Comparison of ENCODE assay signal across 8 cellular contexts in the genomic region with DNA sequence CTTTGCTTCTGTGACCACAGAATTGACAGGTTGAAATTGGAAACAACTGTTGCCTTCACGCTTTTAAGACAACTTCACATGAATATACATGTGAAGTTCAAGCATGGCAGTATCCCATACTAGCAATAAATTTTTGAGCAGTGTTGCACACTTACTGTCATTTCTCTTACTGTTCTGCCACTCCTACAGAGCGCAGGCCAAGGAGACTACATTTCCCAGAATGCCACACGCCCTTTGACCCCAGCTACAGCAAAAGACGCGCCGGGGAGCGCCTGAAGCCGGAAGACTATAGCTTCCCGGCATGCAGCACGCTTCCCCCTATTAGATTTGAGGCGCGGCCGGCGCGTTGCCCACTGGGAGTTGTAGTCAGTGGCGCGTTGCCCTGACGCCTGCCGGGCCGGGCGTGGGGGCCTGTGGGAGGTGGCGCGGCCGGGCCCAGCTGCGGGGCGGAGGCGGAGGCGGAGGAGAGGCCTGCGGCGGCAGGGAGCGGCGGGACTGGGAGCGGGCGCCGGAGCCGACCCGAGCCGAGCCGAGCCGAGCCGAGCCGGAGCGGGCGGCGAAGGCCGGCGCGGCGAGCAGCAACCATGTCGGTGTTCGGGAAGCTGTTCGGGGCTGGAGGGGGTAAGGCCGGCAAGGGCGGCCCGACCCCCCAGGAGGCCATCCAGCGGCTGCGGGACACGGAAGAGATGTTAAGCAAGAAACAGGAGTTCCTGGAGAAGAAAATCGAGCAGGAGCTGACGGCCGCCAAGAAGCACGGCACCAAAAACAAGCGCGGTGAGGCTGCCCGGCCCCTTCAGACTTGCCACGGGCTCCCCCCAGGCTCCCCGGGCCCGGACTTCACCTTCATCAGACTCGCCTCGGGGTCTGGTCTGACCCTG. TPM values are rescaled to one million over a fixed set of nuclear protein-coding genes. Genes with fewer than 3 reads are reported as not detected.
DNase-seq lines count a peak whose midpoint lies in the region; ATAC-seq, FAIRE-seq and TF ChIP-seq lines count a peak whose summit lies in the region.

A gene with protein sequence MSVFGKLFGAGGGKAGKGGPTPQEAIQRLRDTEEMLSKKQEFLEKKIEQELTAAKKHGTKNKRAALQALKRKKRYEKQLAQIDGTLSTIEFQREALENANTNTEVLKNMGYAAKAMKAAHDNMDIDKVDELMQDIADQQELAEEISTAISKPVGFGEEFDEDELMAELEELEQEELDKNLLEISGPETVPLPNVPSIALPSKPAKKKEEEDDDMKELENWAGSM (plus strand): TSS at position 464 of the 878 bp plus-strand sequence. CDS start 121 bp downstream, at position 585.

- FAIRE-seq in kidney (lab: Jason Lieb, UNC) = no peak

- no peaks in the 10 kb centered on the region for H3K9me3 ChIP-seq in kidney (ENCODE audit: control insufficient read depth in 1 of 2, low read length in 2 of 2)

- peak within 1 kb of the TSS; percentile 89 to 94 for H3K27ac ChIP-seq in kidney (ENCODE audit: low read depth in 2 of 2, low read length in 2 of 2)

- H3K4me1 ChIP-seq in kidney (ENCODE audit: control insufficient read depth in 1 of 2, insufficient read depth in 1 of 2, low read depth in 1 of 2, low read length in 2 of 2) = peaks cover 4 to 24% of the 10 kb centered on the region in 2 donors

- H3K4me3 ChIP-seq in AG10803 (ENCODE audit: low read length) (peak within 1 kb of the TSS; percentile 99), kidney (ENCODE audit: low read length in 2 of 2) (peak within 1 kb of the TSS; percentile 90 to 97)

- peak within 1 kb of the TSS; percentile 97 to 98 for H3K9ac ChIP-seq in kidney (ENCODE audit: low read length in 2 of 2)

- DNase-seq in AG10803 (ENCODE audit: low read depth) = peak; percentile 98
- DNase-seq in NCI-H460 (ENCODE audit: extremely low read depth, low read depth) = peak; percentile 98
- DNase-seq in activated CD4-positive, alpha-beta T cell treated with anti-CD3 and anti-CD28 coated beads for 1 hour = peak; percentile 98
- peak; percentile 96 for DNase-seq in cerebellum (ENCODE audit: low spot score)
- peak; percentile 100 for DNase-seq in kidney
- peak; percentile 99 for DNase-seq in stimulated activated CD4-positive, alpha-beta T cell treated with anti-CD3 and anti-CD28 coated beads, Interleukin-15, amount 100 ng/mL, for 24 hours

- peaks cover 0 to 4% of the 10 kb centered on the region in 2 donors for H3K36me3 ChIP-seq in kidney (ENCODE audit: control insufficient read depth in 1 of 2, insufficient read depth in 2 of 2, low read length in 2 of 2)

- intact Hi-C loops in kidney (cut with DNase I) = no loop called here

- TF ChIP-seq CTCF in AG10803 (conservative IDR thresholded peaks at IDR 0.05; ENCODE audit: low read length) (no peak), kidney (IDR thresholded peaks at IDR 0.05; ENCODE audit: borderline replicate concordance, extremely low read depth, insufficient read depth) (no peak)

- peak; percentile 93 for ATAC-seq in GM19043 (IDR thresholded peaks at IDR 0.05; ENCODE audit: low read depth, unreplicated experiment)
- ATAC-seq in HG03378 (IDR thresholded peaks at IDR 0.05; ENCODE audit: unreplicated experiment) = peak; percentile 86

RNA-seq across cellular contexts. Expression of the gene that starts here (rescaled TPM):
- total RNA-seq in NCI-H460 (2014; rRNA removed; shearing (Covaris generic)) = 22.6 and 26.6 TPM in 2 replicates
- polyA plus RNA-seq in NCI-H460 (2014; cell fraction: nucleus; rRNA removed) = 6.8 and 11.6 TPM in 2 replicates
- 20.4 TPM for total RNA-seq in cerebellum
- 104 TPM for total RNA-seq in kidney
- 137 TPM for polyA plus RNA-seq in kidney (ENCODE audit: insufficient read depth, low read depth, low replicate concordance)

Comparison
In these comparisons a context has a peak if more than half of its experiments do, and no peak if none do; other contexts are left out.
1. Peak in every context shown above with its lines: DNase-seq, ATAC-seq, H3K4me3 ChIP-seq and H3K27ac ChIP-seq.